Comparison of ENCODE assay signal across 12 cellular contexts in genomic region chr2:189115126-189115525, GRCh38.
DNase-seq lines count a peak whose midpoint lies in the region; ATAC-seq and TF ChIP-seq lines count a peak whose summit lies in the region.
"Had no signal": no experiment of that assay in that cellular context is flagged by ENCODE, and none has a peak within 500 bp of the region (broad histone marks: within the 10 kb centered on the region; RNA-seq: fewer than 3 reads in every experiment).

No MANE protein-coding gene starts in this region.

- H3K4me1 Mint-ChIP-seq in WTC11: peaks cover 12% of the 10 kb centered on the region

- no peak overlapping the region for H3K4me2 ChIP-seq in neuronal stem cell (ENCODE audit: insufficient read depth, low read length, poor library complexity, severe bottlenecking)

- no peak for DNase-seq in AG09309 (ENCODE audit: low read depth)
- DNase-seq in HT-29 (ENCODE audit: low spot score): peak; percentile 21
- peak; percentile 55 for DNase-seq in amniotic epithelial cell (ENCODE audit: low read depth)
- DNase-seq in kidney tubule cell (ENCODE audit: low spot score): peak; percentile 16
- DNase-seq in WTC11 (ENCODE audit: low spot score): no peak
- no peak for DNase-seq in NOMO-1 (lab: John Stamatoyannopoulos, UW; ENCODE audit: unreplicated experiment in 2 of 2)
- DNase-seq in neuronal stem cell (ENCODE audit: low spot score): no peak
- DNase-seq: activated CD8-positive, alpha-beta memory T cell treated with anti-CD3 and anti-CD28 coated beads, Interleukin-2, amount 50 U/mL, for 4 hours; cerebellar nuclear complex; NCI-H2081 treated with DMSO at 0.1 percent for 48 hours; nucleus accumbens had no signal

- H2AFZ ChIP-seq in neuronal stem cell (ENCODE audit: low read length): no peak overlapping the region

- no peak overlapping the region for H2AK5ac ChIP-seq in neuronal stem cell (ENCODE audit: low read depth, low read length)

- H3K23ac ChIP-seq in neuronal stem cell (ENCODE audit: low read depth, low read length, poor library complexity): no peak overlapping the region

- TF ChIP-seq CTCF in AG09309 (IDR thresholded peaks at IDR 0.05; ENCODE audit: control insufficient read depth, insufficient read depth, low read depth, low read length, missing control alignments): peak; percentile 4
- no peak for TF ChIP-seq CTCF in WTC11 (IDR thresholded peaks at IDR 0.05)

- WGBS in neuronal stem cell (ENCODE audit: extremely low coverage in 2 of 2, insufficient read length in 2 of 2, insufficient replicate concordance in 1 of 2), 2 donors: no CpG with 5 or more reads among the region's 2 CpGs

- no peaks in the 10 kb centered on the region for H3K79me1 ChIP-seq in neuronal stem cell (ENCODE audit: low read depth, low read length)

- H3K4me3 Mint-ChIP-seq in WTC11: no peak overlapping the region

- no peak overlapping the region for H4K8ac ChIP-seq in neuronal stem cell (ENCODE audit: low read depth, low read length)

- no peaks in the 10 kb centered on the region for H3K9me3 ChIP-seq in neuronal stem cell (replicated peaks in 1 of 2; ENCODE audit: control insufficient read depth in 2 of 2, insufficient read depth in 1 of 2, low read depth in 1 of 2, low read length in 2 of 2)

- CTCF ChIA-PET in WTC11 (lab: Charles Lee): interaction anchor here (1.0 to 1.3 kb wide), 2 partner anchors 28 to 173 kb away, joined by 5 to 10 read pairs; no protein-coding TSS in a partner anchor

- POLR2A ChIA-PET in WTC11 (lab: Charles Lee): no interaction called here

- no peak overlapping the region for H2BK5ac ChIP-seq in neuronal stem cell (ENCODE audit: low read length)

- H2BK12ac ChIP-seq in neuronal stem cell (ENCODE audit: low read length): no peak overlapping the region

- no peaks in the 10 kb centered on the region for H3K27me3 ChIP-seq in neuronal stem cell (ENCODE audit: control insufficient read depth in 3 of 3, insufficient read depth in 3 of 3, low read depth in 1 of 3, low read length in 3 of 3)

- H3K4me3 ChIP-seq in AG09309 (ENCODE audit: control insufficient read depth, low read depth, low read length) (no peak overlapping the region), neuronal stem cell (ENCODE audit: low read length in 2 of 2) (no peak overlapping the region)

- no peak overlapping the region for H2BK120ac ChIP-seq in neuronal stem cell (ENCODE audit: low read depth, low read length)

- H4K91ac ChIP-seq in neuronal stem cell (ENCODE audit: low read depth, low read length, poor library complexity): no peak overlapping the region

- H3K4me1 ChIP-seq in neuronal stem cell (ENCODE audit: control insufficient read depth in 2 of 2, insufficient read depth in 1 of 2, low read depth in 1 of 2, low read length in 2 of 2): peaks cover 4 to 15% of the 10 kb centered on the region in 2 donors

- ATAC-seq in WTC11 (no peak), HG03159 (IDR thresholded peaks at IDR 0.05; ENCODE audit: unreplicated experiment) (no peak)

- no peak overlapping the region for H3K14ac ChIP-seq in neuronal stem cell (ENCODE audit: low read length)

- no peaks in the 10 kb centered on the region for H3K36me3 ChIP-seq in neuronal stem cell (replicated peaks in 1 of 2; ENCODE audit: control insufficient read depth in 2 of 2, insufficient read depth in 2 of 2, low read length in 2 of 2)

- H3K27me3 Mint-ChIP-seq in WTC11 (ENCODE audit: low read depth): no peaks in the 10 kb centered on the region

- no peak overlapping the region for H3K27ac ChIP-seq in neuronal stem cell (replicated peaks; ENCODE audit: low read length)

- no peak overlapping the region for H2BK15ac ChIP-seq in neuronal stem cell (ENCODE audit: low read length)

- no peak overlapping the region for H3K4ac ChIP-seq in neuronal stem cell (ENCODE audit: low read length)

- H3K9ac ChIP-seq in neuronal stem cell (ENCODE audit: low read depth, low read length, poor library complexity): no peak overlapping the region

- H3K27ac Mint-ChIP-seq in WTC11: no peak overlapping the region

- no peak overlapping the region for H3K18ac ChIP-seq in neuronal stem cell (ENCODE audit: low read length)

- H3K36me3 Mint-ChIP-seq in WTC11: no peaks in the 10 kb centered on the region

- H3K9me3 Mint-ChIP-seq in WTC11: no peaks in the 10 kb centered on the region

TF ChIP-seq in WTC11, 78 proteins besides CTCF, POLR2A, EP300 and RAD21 (continues in another document):
- no peak for TF ChIP-seq ZBTB21 (CRISPR knock-in tag; IDR thresholded peaks at IDR 0.05; ENCODE audit: borderline replicate concordance)
- no peak for TF ChIP-seq SMAD4 (CRISPR knock-in tag; IDR thresholded peaks at IDR 0.05)
- TF ChIP-seq, protein P1, sequence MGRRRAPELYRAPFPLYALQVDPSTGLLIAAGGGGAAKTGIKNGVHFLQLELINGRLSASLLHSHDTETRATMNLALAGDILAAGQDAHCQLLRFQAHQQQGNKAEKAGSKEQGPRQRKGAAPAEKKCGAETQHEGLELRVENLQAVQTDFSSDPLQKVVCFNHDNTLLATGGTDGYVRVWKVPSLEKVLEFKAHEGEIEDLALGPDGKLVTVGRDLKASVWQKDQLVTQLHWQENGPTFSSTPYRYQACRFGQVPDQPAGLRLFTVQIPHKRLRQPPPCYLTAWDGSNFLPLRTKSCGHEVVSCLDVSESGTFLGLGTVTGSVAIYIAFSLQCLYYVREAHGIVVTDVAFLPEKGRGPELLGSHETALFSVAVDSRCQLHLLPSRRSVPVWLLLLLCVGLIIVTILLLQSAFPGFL (CRISPR knock-in tag; IDR thresholded peaks at IDR 0.05; ENCODE audit: borderline replicate concordance): no peak
- no peak for TF ChIP-seq OVOL2 (CRISPR knock-in tag; IDR thresholded peaks at IDR 0.05; ENCODE audit: borderline replicate concordance)
- TF ChIP-seq, protein P2, sequence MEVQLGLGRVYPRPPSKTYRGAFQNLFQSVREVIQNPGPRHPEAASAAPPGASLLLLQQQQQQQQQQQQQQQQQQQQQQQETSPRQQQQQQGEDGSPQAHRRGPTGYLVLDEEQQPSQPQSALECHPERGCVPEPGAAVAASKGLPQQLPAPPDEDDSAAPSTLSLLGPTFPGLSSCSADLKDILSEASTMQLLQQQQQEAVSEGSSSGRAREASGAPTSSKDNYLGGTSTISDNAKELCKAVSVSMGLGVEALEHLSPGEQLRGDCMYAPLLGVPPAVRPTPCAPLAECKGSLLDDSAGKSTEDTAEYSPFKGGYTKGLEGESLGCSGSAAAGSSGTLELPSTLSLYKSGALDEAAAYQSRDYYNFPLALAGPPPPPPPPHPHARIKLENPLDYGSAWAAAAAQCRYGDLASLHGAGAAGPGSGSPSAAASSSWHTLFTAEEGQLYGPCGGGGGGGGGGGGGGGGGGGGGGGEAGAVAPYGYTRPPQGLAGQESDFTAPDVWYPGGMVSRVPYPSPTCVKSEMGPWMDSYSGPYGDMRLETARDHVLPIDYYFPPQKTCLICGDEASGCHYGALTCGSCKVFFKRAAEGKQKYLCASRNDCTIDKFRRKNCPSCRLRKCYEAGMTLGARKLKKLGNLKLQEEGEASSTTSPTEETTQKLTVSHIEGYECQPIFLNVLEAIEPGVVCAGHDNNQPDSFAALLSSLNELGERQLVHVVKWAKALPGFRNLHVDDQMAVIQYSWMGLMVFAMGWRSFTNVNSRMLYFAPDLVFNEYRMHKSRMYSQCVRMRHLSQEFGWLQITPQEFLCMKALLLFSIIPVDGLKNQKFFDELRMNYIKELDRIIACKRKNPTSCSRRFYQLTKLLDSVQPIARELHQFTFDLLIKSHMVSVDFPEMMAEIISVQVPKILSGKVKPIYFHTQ (CRISPR knock-in tag; IDR thresholded peaks at IDR 0.05): no peak
- no peak for TF ChIP-seq GTF2I (CRISPR knock-in tag; conservative IDR thresholded peaks at IDR 0.05)
- no peak for TF ChIP-seq E2F4 (CRISPR knock-in tag; IDR thresholded peaks at IDR 0.05; ENCODE audit: borderline replicate concordance, low read depth)
- no peak for TF ChIP-seq MYBL2 (CRISPR knock-in tag; IDR thresholded peaks at IDR 0.05)
- TF ChIP-seq ESRRA (CRISPR knock-in tag; IDR thresholded peaks at IDR 0.05; ENCODE audit: borderline replicate concordance): no peak
- no peak for TF ChIP-seq ZNF281 (CRISPR knock-in tag; IDR thresholded peaks at IDR 0.05)

Comparison
In these comparisons a context has a peak if more than half of its experiments do, and no peak if none do; other contexts are left out.
1. DNase-seq: peak in HT-29 (single experiment), amniotic epithelial cell (single experiment) and kidney tubule cell (single experiment); none in AG09309 (single experiment), WTC11 (single experiment), NOMO-1 (0 of 2) and neuronal stem cell (single experiment).